In genomic region chr16:56161658-56162057, GRCh38 we compare ENCODE assay signal across 9 cellular contexts.
"Had no signal": no experiment of that assay in that cellular context is flagged by ENCODE, and none has a peak within 500 bp of the region (broad histone marks: within the 10 kb centered on the region; RNA-seq: fewer than 3 reads in every experiment).

No MANE protein-coding gene starts in this region.

- H3K4me3 ChIP-seq: GM23248, HAP-1, K562 had no signal

- H3K27ac ChIP-seq: GM23248, HL-60 had no signal

- H3K4me1 ChIP-seq: HAP-1 had no signal

- ATAC-seq: HCT116, K562 had no signal

- DNase-seq: GM23248, GOT3, H7, HFFc6, IMR-90 had no signal

- H3K9me3 ChIP-seq: HAP-1 had no signal
